ENCODE assay signal across 8 cellular contexts in the genomic region with DNA sequence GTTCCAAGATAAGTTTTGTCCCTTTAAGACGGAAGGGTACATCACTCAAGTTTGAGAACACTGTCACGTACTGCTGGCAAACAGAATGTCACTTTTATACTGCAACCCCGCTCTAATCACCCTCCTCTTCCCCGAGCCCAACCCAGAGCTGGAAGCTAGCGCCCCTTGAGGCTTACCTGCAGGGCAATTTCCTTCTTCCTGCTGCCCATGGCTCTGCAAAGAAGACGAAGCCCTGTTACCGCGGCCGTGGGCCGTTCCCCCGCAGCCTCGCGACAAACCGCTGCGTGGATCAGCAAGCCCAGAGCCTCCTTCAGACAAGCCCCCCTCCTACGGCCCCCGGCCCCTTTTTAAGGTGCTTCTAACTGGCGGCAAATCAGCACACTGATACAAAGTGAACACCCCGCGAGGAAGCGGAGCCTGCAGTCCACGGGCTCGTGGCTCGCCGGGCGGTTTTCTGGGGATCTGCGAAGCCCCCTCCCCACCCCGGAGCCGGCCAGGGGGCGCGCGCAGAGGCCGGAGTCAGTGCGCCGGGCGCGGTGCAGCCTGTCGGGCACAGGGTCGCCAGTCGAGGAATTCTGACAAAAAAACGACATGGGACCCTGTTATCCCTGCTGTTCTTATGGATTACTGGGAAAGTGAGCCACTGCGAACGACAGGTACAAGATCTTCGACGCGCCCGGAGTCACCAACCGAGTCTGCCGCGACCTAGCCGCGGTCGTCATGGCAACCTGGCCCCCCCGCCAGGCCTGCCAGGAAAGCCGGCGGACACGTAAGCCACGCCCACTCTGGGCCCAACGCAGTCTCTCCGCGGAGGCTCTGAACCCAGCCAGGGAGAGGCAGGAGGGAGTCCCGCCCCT. TPM values are rescaled to one million over a fixed set of nuclear protein-coding genes. Genes with fewer than 3 reads are reported as not detected.
DNase-seq lines count a peak whose midpoint lies in the region; ATAC-seq and TF ChIP-seq lines count a peak whose summit lies in the region.

A gene with protein sequence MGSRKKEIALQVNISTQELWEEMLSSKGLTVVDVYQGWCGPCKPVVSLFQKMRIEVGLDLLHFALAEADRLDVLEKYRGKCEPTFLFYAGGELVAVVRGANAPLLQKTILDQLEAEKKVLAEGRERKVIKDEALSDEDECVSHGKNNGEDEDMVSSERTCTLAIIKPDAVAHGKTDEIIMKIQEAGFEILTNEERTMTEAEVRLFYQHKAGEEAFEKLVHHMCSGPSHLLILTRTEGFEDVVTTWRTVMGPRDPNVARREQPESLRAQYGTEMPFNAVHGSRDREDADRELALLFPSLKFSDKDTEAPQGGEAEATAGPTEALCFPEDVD (minus strand): TSS at position 725 of the 857 bp plus-strand sequence. CDS start 516 bp downstream, at position 209.

- no peaks in the 10 kb centered on the region for H3K79me2 ChIP-seq in GM23338 (replicated peaks; ENCODE audit: insufficient read depth)

- ATAC-seq in GM23338, result peak; percentile 98
- peak; percentile 95 to 96 for ATAC-seq in natural killer cell treated with Interleukin-12 subunit alpha and Interleukin-12 subunit beta and Interleukin-15 and Interleukin-18, amount 100 ng/mL, for 72 hours

- H3K9me2 ChIP-seq in GM23338 (ENCODE audit: insufficient read depth), result no peaks in the 10 kb centered on the region

- no peaks in the 10 kb centered on the region for H4K20me1 ChIP-seq in GM23338 (replicated peaks; ENCODE audit: insufficient read depth)

- no peaks in the 10 kb centered on the region for H3K36me3 ChIP-seq in GM23338 (ENCODE audit: insufficient read depth)

- peak within 1 kb of the TSS; percentile 75; the same call in 1 of the 2 replicates for H3K27ac Mint-ChIP-seq in GM23338
- peak within 1 kb of the TSS in 1 of 2 donors; percentile 69 for H3K27ac Mint-ChIP-seq in natural killer cell treated with Interleukin-12 subunit alpha and Interleukin-12 subunit beta and Interleukin-15 and Interleukin-18, amount 100 ng/mL, for 72 hours

- TF ChIP-seq CTCF in GM23338 (conservative IDR thresholded peaks at IDR 0.05; ENCODE audit: low read depth in 2 of 2), result peak; percentile 62 to 82

- no peaks in the 10 kb centered on the region for H3K36me3 Mint-ChIP-seq in GM23338 (ENCODE audit: low read depth)
- H3K36me3 Mint-ChIP-seq in natural killer cell treated with Interleukin-12 subunit alpha and Interleukin-12 subunit beta and Interleukin-15 and Interleukin-18, amount 100 ng/mL, for 72 hours, result no peaks in the 10 kb centered on the region

- H2AFZ ChIP-seq in GM23338, result peak within 1 kb of the TSS; percentile 87

- no peaks in the 10 kb centered on the region for H3K9me3 Mint-ChIP-seq in GM23338
- no peaks in the 10 kb centered on the region for H3K9me3 Mint-ChIP-seq in natural killer cell treated with Interleukin-12 subunit alpha and Interleukin-12 subunit beta and Interleukin-15 and Interleukin-18, amount 100 ng/mL, for 72 hours

- H3K27ac ChIP-seq in GM23338 (ENCODE audit: low read depth), result no peak within 1 kb of the TSS

- DNase-seq in DMS153 treated with DMSO at 0.1 percent for 48 hours (lab: John Stamatoyannopoulos, UW; ENCODE audit: unreplicated experiment) (peak; percentile 83), GM23338 (ENCODE audit: low spot score) (peak; percentile 98), LoVo (ENCODE audit: low spot score) (peak; percentile 89), SHP77 (lab: John Stamatoyannopoulos, UW) (peak; percentile 95 to 97), fibroblast of the conjunctiva (ENCODE audit: low read depth) (peak; percentile 74)
- peak; percentile 79 for DNase-seq in activated effector memory CD4-positive, alpha-beta T cell treated with Interleukin-2 at 50 U/mL for 16 hours
- peak; percentile 86 for DNase-seq in natural killer cell treated with Interleukin-12 subunit alpha and Interleukin-12 subunit beta and Interleukin-15 and Interleukin-18, amount 100 ng/mL, for 72 hours (ENCODE audit: low spot score)
- peak; percentile 86 for DNase-seq in stimulated activated naive CD4-positive, alpha-beta T cell treated with Interleukin-2 at 50 U/mL for 16 hours (lab: John Stamatoyannopoulos, UW)

- no peaks in the 10 kb centered on the region; the same call in 1 of the 2 replicates for H3K27me3 ChIP-seq in GM23338 (ENCODE audit: insufficient read depth)

- peaks cover 19% of the 10 kb centered on the region for H3K4me1 Mint-ChIP-seq in GM23338
- peaks cover 17 to 24% of the 10 kb centered on the region in 2 donors for H3K4me1 Mint-ChIP-seq in natural killer cell treated with Interleukin-12 subunit alpha and Interleukin-12 subunit beta and Interleukin-15 and Interleukin-18, amount 100 ng/mL, for 72 hours (ENCODE audit: low read depth in 2 of 2)

- peak within 1 kb of the TSS; percentile 92 for H3K4me2 ChIP-seq in GM23338

- peaks cover 5% of the 10 kb centered on the region for H3K4me1 ChIP-seq in GM23338 (ENCODE audit: insufficient read depth)

- peak within 1 kb of the TSS; percentile 68 for H3K4me3 ChIP-seq in GM23338

- H3K4me3 Mint-ChIP-seq in GM23338, result peak within 1 kb of the TSS; percentile 86
- H3K4me3 Mint-ChIP-seq in natural killer cell treated with Interleukin-12 subunit alpha and Interleukin-12 subunit beta and Interleukin-15 and Interleukin-18, amount 100 ng/mL, for 72 hours, result peak within 1 kb of the TSS; percentile 75

- H3K27me3 Mint-ChIP-seq in GM23338 (ENCODE audit: insufficient read depth, low read depth, poor library complexity), result peaks cover 10% of the 10 kb centered on the region
- peaks cover 0 to 10% of the 10 kb centered on the region in 2 donors for H3K27me3 Mint-ChIP-seq in natural killer cell treated with Interleukin-12 subunit alpha and Interleukin-12 subunit beta and Interleukin-15 and Interleukin-18, amount 100 ng/mL, for 72 hours

- H3F3A ChIP-seq in GM23338 (replicated peaks; ENCODE audit: low read depth), result no peaks in the 10 kb centered on the region

TF ChIP-seq in GM23338, 12 proteins besides CTCF, POLR2A, EP300 and RAD21:
- TF ChIP-seq POLR2AphosphoS5 (IDR thresholded peaks at IDR 0.05; ENCODE audit: low read depth) (no peak), CREB1 (CRISPR knock-in tag; IDR thresholded peaks at IDR 0.05; ENCODE audit: low read depth) (0 out of 2 replicates have a peak, but pooled peaks have one; percentile 9)
TF ChIP-seq in GM23338: peak in this region for 1.

RNA-seq across cellular contexts. Expression of the gene that starts here (rescaled TPM):
- 0.14 TPM in 1 of 2 replicates, not detected in the other for total RNA-seq in GM23338 (2014; rRNA removed; shearing (Covaris generic))
- 1.4 and 2.0 TPM in 2 replicates for polyA plus RNA-seq in GM23338 (2016; fragmentation: Nextera tagmentation; extraction: Ambion mirVana)
- not detected for total RNA-seq in natural killer cell treated with Interleukin-12 subunit alpha and Interleukin-12 subunit beta and Interleukin-15 and Interleukin-18, amount 100 ng/mL, for 72 hours

Comparison
In these comparisons a context has a peak if more than half of its experiments do, and no peak if none do; other contexts are left out.
1. Peak in DNase-seq and ATAC-seq in natural killer cell treated with Interleukin-12 subunit alpha and Interleukin-12 subunit beta and Interleukin-15 and Interleukin-18, amount 100 ng/mL, for 72 hours; RNA of the gene not detected or under 1 TPM.